In the genomic region with DNA sequence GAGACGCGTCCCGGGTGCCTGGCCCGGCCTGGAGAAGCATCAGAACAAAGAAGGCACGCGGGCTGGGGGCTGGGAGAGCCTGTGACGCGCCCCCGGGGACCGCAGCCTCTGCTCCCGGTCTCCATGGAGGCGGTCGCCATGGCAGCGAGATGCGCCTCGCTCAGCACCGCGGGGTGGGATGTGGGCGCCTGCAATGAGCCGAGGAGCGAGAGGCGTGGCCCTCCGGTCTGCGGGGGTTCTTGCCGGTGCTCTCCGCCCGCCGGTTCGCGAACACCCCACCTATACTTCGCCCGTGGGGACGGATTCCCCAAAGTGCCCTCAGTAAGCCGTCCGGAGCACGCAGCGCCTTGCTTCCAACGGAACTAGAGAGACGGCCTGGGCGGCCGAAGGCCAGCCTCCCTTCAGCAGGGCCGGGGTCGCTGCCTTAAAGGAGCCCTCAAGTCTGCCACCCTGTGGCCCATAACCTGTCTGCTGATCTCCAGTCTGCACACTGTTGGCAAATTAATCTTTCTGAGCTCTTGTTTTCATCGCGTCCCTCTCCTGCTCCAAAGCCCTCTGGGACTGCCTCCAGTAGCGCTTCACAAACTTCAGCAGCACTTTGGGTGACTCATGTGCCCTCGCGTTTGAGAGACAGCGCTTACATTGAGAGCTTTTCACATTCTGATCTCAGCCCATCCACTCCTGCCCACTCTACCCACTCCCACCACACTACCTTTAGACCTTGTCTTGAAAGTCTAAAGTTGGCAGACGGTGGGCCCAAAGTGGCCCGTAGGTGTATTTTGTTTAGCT, we compare ENCODE assay signal across 1 cellular context.
TF ChIP-seq lines count a peak whose summit lies in the region.

No MANE protein-coding gene starts in this region.

TF ChIP-seq in K562, 482 proteins besides CTCF, POLR2A, EP300 and RAD21 (continued from another document):
- TF ChIP-seq ZBED1 (IDR thresholded peaks at IDR 0.05) (no peak), RBBP5 (IDR thresholded peaks at IDR 0.05; ENCODE audit: borderline replicate concordance, insufficient read depth, low read length, poor library complexity, severe bottlenecking) (peak; percentile 10), FOSL1 (tag; conservative IDR thresholded peaks at IDR 0.05) (0 out of 2 replicates have a peak, but pooled peaks have one; percentile 30), KAT7 (CRISPR knock-in tag; IDR thresholded peaks at IDR 0.05; ENCODE audit: borderline replicate concordance) (0 out of 2 replicates have a peak, but pooled peaks have one; percentile 47), MEF2A (IDR thresholded peaks at IDR 0.05; ENCODE audit: control insufficient read depth, low read depth, low read length) (no peak)
- TF ChIP-seq, protein P1, sequence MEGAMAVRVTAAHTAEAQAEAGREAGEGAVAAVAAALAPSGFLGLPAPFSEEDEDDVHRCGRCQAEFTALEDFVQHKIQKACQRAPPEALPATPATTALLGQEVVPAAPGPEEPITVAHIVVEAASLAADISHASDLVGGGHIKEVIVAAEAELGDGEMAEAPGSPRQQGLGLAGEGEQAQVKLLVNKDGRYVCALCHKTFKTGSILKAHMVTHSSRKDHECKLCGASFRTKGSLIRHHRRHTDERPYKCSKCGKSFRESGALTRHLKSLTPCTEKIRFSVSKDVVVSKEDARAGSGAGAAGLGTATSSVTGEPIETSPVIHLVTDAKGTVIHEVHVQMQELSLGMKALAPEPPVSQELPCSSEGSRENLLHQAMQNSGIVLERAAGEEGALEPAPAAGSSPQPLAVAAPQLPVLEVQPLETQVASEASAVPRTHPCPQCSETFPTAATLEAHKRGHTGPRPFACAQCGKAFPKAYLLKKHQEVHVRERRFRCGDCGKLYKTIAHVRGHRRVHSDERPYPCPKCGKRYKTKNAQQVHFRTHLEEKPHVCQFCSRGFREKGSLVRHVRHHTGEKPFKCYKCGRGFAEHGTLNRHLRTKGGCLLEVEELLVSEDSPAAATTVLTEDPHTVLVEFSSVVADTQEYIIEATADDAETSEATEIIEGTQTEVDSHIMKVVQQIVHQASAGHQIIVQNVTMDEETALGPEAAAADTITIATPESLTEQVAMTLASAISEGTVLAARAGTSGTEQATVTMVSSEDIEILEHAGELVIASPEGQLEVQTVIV (CRISPR knock-in tag; IDR thresholded peaks at IDR 0.05; ENCODE audit: borderline replicate concordance) = no peak
